In the genomic region with DNA sequence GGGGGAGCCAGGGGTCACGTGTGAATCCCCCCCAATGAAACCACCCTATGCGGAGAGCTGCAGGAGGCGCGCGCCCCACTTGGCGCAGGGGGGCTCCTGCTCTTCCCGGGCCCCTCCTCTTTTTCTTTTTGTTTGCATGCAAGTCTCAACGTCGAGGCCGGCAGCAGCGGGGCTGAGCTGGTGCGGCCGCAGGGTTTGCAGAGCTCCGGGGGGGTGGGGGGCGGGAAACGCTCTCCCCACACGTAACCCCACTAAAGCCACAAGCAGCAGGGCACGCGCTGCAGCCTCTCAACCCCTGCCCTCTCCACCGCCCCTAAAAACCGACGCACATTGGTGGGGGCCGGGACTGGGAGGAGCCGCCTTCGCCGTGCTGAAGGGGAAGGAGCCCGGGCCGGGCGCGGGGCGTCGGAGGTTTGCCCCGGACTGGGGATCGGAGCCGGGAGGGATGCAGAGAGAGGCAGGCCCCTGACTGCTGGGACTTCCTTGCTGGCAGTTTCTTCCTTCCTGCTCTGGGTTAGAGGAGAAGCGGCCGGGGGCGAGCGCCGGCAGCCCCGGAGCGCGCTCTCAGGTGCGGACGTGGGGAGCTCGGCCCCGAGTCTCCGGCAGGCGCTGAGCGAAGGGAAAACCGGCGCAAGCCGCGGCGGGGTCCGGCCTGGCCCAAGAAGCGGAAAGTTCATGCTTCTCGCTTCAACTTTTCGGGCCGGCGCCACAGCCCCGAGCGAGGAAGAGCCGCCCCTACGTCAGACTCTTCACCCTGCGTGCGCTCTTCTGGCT, we compare ENCODE assay signal across 8 cellular contexts. TPM values are rescaled to one million over a fixed set of nuclear protein-coding genes. Genes with fewer than 3 reads are reported as not detected.
A peak's percentile ranks its signal among the peaks of the same experiment; 100 is the strongest.
DNase-seq lines count a peak whose midpoint lies in the region; ATAC-seq and TF ChIP-seq lines count a peak whose summit lies in the region.

No MANE protein-coding gene starts in this region.

- DNase-seq in DMS79 treated with DMSO at 0.1 percent for 48 hours (lab: John Stamatoyannopoulos, UW) (peak; percentile 91), LHCN-M2 (ENCODE audit: low read depth) (peak; percentile 62), WTC11 (ENCODE audit: low spot score) (peak; percentile 77), chondrocyte (ENCODE audit: low spot score) (no peak), NCI-H2081 treated with DMSO at 0.1 percent for 48 hours (lab: John Stamatoyannopoulos, UW) (no peak)
- DNase-seq in stimulated activated CD8-positive, alpha-beta memory T cell treated with anti-CD3 and anti-CD28 coated beads, Interleukin-15, amount 100 ng/mL, for 1 hour (ENCODE audit: low read depth) = peak; percentile 40

- peaks cover 30% of the 10 kb centered on the region for H3K4me1 Mint-ChIP-seq in WTC11
- peaks cover 50% of the 10 kb centered on the region for H3K4me1 Mint-ChIP-seq in chondrocyte (ENCODE audit: low read depth)

- H3K27me3 Mint-ChIP-seq in WTC11 (ENCODE audit: low read depth) (peaks cover 39% of the 10 kb centered on the region), chondrocyte (ENCODE audit: low read depth) (no peaks in the 10 kb centered on the region)

- no peaks in the 10 kb centered on the region for H3K36me3 ChIP-seq in liver (ENCODE audit: control insufficient read depth in 4 of 4, insufficient read depth in 3 of 4, low read depth in 1 of 4, low read length in 3 of 4)

- H3K4me3 Mint-ChIP-seq in WTC11 = peak overlapping the region; percentile 75
- H3K4me3 Mint-ChIP-seq in chondrocyte (ENCODE audit: unreplicated experiment) = peak overlapping the region; percentile 84

- no peak for TF ChIP-seq RAD21 in liver (IDR thresholded peaks at IDR 0.05)

- TF ChIP-seq CTCF in WTC11 (IDR thresholded peaks at IDR 0.05) (no peak), chondrocyte (IDR thresholded peaks at IDR 0.05) (peak; percentile 20), liver (IDR thresholded peaks at IDR 0.05; ENCODE audit: low read depth, low read length, missing input control) (no peak)

- H3K27ac Mint-ChIP-seq in WTC11 (no peak overlapping the region), chondrocyte (ENCODE audit: unreplicated experiment) (peak overlapping the region; percentile 80)

- POLR2A ChIA-PET in WTC11 (lab: Charles Lee) = interaction anchor here (1.0 to 1.9 kb wide), 4 partner anchors 82 to 184 kb away, joined by 3 to 10 read pairs (median 7); partner anchors contain the start of gene YPEL5

- peak overlapping the region; percentile 46 to 63 (median 62) for H3K4me3 ChIP-seq in liver (ENCODE audit: low read depth in 1 of 3, low read length in 3 of 3)

- H3K36me3 Mint-ChIP-seq in WTC11 (peaks cover 13% of the 10 kb centered on the region), chondrocyte (ENCODE audit: low read depth) (peaks cover 13% of the 10 kb centered on the region)

- peaks cover 5 to 31% (median 15%) of the 10 kb centered on the region in 4 donors for H3K4me1 ChIP-seq in liver (ENCODE audit: control insufficient read depth in 4 of 4, insufficient read depth in 4 of 4, low read length in 3 of 4)

- CTCF ChIA-PET in WTC11 (lab: Charles Lee) = interaction anchor here (0.6 to 2.4 kb wide), 7 partner anchors 24 to 821 kb away, joined by 3 to 18 read pairs (median 5); partner anchors contain the start of gene YPEL5

- no peaks in the 10 kb centered on the region for H3K9me3 Mint-ChIP-seq in WTC11
- H3K9me3 Mint-ChIP-seq in chondrocyte (ENCODE audit: low read depth) = no peaks in the 10 kb centered on the region

- no peaks in the 10 kb centered on the region for H3K9me3 ChIP-seq in liver (ENCODE audit: control insufficient read depth in 4 of 4, low read length in 3 of 4)

- H3K9ac ChIP-seq in liver (ENCODE audit: low read depth in 1 of 2, low read length in 2 of 2) = peak overlapping the region in 1 of 2 donors; percentile 6

- H3K27ac ChIP-seq in liver (ENCODE audit: low read depth in 1 of 2, low read length in 2 of 2) = peak overlapping the region; percentile 70 to 76

- 2% methylated on average over 67 of the region's 67 CpGs for WGBS in liver

- peak; percentile 30 for ATAC-seq in GM21576 (IDR thresholded peaks at IDR 0.05; ENCODE audit: unreplicated experiment)
- ATAC-seq in WTC11 = peak; percentile 59

- H3K27me3 ChIP-seq in liver (ENCODE audit: control insufficient read depth in 4 of 4, insufficient read depth in 4 of 4, low read length in 3 of 4) = peaks cover 0 to 4% (median 2%) of the 10 kb centered on the region in 4 donors

TF ChIP-seq in WTC11, 78 proteins besides CTCF, POLR2A, EP300 and RAD21 (continues in another document):
- TF ChIP-seq ETV6 (CRISPR knock-in tag; IDR thresholded peaks at IDR 0.05) (no peak), USF1 (CRISPR knock-in tag; IDR thresholded peaks at IDR 0.05) (peak; percentile 68; the same call in 1 of the 2 replicates), MAX (CRISPR knock-in tag; IDR thresholded peaks at IDR 0.05) (peak; percentile 77; the same call in 1 of the 2 replicates), FOXJ3 (CRISPR knock-in tag; IDR thresholded peaks at IDR 0.05; ENCODE audit: borderline replicate concordance) (no peak), FOXP1 (CRISPR knock-in tag; IDR thresholded peaks at IDR 0.05; ENCODE audit: borderline replicate concordance) (0 out of 2 replicates have a peak, but pooled peaks have one; percentile 39), ZNF423 (CRISPR knock-in tag; IDR thresholded peaks at IDR 0.05) (no peak), SOX15 (CRISPR knock-in tag; IDR thresholded peaks at IDR 0.05) (no peak)
- TF ChIP-seq, protein P1, sequence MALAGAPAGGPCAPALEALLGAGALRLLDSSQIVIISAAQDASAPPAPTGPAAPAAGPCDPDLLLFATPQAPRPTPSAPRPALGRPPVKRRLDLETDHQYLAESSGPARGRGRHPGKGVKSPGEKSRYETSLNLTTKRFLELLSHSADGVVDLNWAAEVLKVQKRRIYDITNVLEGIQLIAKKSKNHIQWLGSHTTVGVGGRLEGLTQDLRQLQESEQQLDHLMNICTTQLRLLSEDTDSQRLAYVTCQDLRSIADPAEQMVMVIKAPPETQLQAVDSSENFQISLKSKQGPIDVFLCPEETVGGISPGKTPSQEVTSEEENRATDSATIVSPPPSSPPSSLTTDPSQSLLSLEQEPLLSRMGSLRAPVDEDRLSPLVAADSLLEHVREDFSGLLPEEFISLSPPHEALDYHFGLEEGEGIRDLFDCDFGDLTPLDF (CRISPR knock-in tag; IDR thresholded peaks at IDR 0.05) = no peak

TF ChIP-seq in liver, 16 proteins besides CTCF, POLR2A, EP300 and RAD21 (continues in another document):
- TF ChIP-seq SP1 (IDR thresholded peaks at IDR 0.05) = no peak
- TF ChIP-seq HNF4A (conservative IDR thresholded peaks at IDR 0.05) = no peak
- TF ChIP-seq YY1 (IDR thresholded peaks at IDR 0.05) = no peak
- TF ChIP-seq ZBTB33 (IDR thresholded peaks at IDR 0.05) = no peak
- no peak for TF ChIP-seq ATF3 (IDR thresholded peaks at IDR 0.05)
- TF ChIP-seq FOXA1 (IDR thresholded peaks at IDR 0.05) = no peak
- no peak for TF ChIP-seq MAX (IDR thresholded peaks at IDR 0.05)
- no peak for TF ChIP-seq HNF4G (IDR thresholded peaks at IDR 0.05)
- TF ChIP-seq REST (IDR thresholded peaks at IDR 0.05) = no peak
- TF ChIP-seq EGR1 (IDR thresholded peaks at IDR 0.05; ENCODE audit: low read depth in 2 of 2) = no peak

RNA-seq across cellular contexts. Expression of gene LBH, which starts 0.9 kb away (rescaled TPM):
- total RNA-seq in LHCN-M2 (2014; rRNA removed) = 49.2 and 71.0 TPM in 2 replicates
- 32.6 TPM for polyA plus RNA-seq in LHCN-M2 (2012)
- total RNA-seq in WTC11 (2021) = 30.8 to 47.3 TPM (median 34.7 TPM) in 3 replicates
- 88.6 to 96.6 TPM (median 88.8 TPM) in 3 replicates for total RNA-seq in chondrocyte
- 10 to 100 TPM in 1 of 2 donors, 1 to 10 TPM in 1; 8.5 to 50.8 TPM for total RNA-seq in liver
- polyA plus RNA-seq in liver = 1 to 10 TPM; 4.1 to 9.6 TPM

Comparison
In these comparisons a context has a peak if more than half of its experiments do, and no peak if none do; other contexts are left out.
1. DNase-seq: peak in DMS79 treated with DMSO at 0.1 percent for 48 hours (single experiment), LHCN-M2 (single experiment), WTC11 (single experiment) and stimulated activated CD8-positive, alpha-beta memory T cell treated with anti-CD3 and anti-CD28 coated beads, Interleukin-15, amount 100 ng/mL, for 1 hour (single experiment); none in chondrocyte (single experiment) and NCI-H2081 treated with DMSO at 0.1 percent for 48 hours (single experiment).